ENCODE assay signal across 26 cellular contexts in genomic region chr11:75173336-75173735, GRCh38. TPM values are rescaled to one million over a fixed set of nuclear protein-coding genes. Genes with fewer than 3 reads are reported as not detected.
"Had no signal": no experiment of that assay in that cellular context is flagged by ENCODE, and none has a peak within 500 bp of the region (broad histone marks: within the 10 kb centered on the region; RNA-seq: fewer than 3 reads in every experiment).

No MANE protein-coding gene starts in this region.

- H3K36me3 Mint-ChIP-seq: immature natural killer cell, mesothelial cell of epicardium, naive B cell, natural killer cell had no signal

- H3K27me3 ChIP-seq: left lung, ovary, right atrium auricular region, right lobe of liver, suprapubic skin, upper lobe of right lung had no signal

- H3K4me3 Mint-ChIP-seq: immature natural killer cell; mesothelial cell of epicardium; naive B cell; natural killer cell; stimulated activated naive CD8-positive, alpha-beta T cell treated with anti-CD3 and anti-CD28 coated beads, Interleukin-15, Interleukin-2, amounts not matched to agents 100 ng/mL and 50 ng/mL, for 24 hours had no signal

- H3K9me3 ChIP-seq: left lung, ovary, right atrium auricular region, right lobe of liver, suprapubic skin, thoracic aorta, tibial artery, upper lobe of right lung had no signal

- H3K27ac Mint-ChIP-seq: immature natural killer cell; mesothelial cell of epicardium; naive B cell; natural killer cell; progenitor cell of endocrine pancreas; stimulated activated naive CD8-positive, alpha-beta T cell treated with anti-CD3 and anti-CD28 coated beads, Interleukin-15, Interleukin-2, amounts not matched to agents 100 ng/mL and 50 ng/mL, for 24 hours had no signal

- H3K9me3 Mint-ChIP-seq: immature natural killer cell; mesothelial cell of epicardium; naive B cell; natural killer cell; stimulated activated naive CD8-positive, alpha-beta T cell treated with anti-CD3 and anti-CD28 coated beads, Interleukin-15, Interleukin-2, amounts not matched to agents 100 ng/mL and 50 ng/mL, for 24 hours had no signal

- H3K36me3 ChIP-seq: ovary, right atrium auricular region, thoracic aorta, tibial artery had no signal

- H3K27ac ChIP-seq: ovary, right atrium auricular region, right lobe of liver, suprapubic skin, thoracic aorta, tibial artery, upper lobe of right lung had no signal

- ATAC-seq: left colon, left lung, natural killer cell, right lobe of liver, upper lobe of right lung had no signal

- H3K4me1 ChIP-seq: tibial artery had no signal

- DNase-seq: hypothalamus; immature natural killer cell; kidney; left colon; left lung; mesendoderm; naive B cell; natural killer cell; ovary; right lobe of liver; stimulated activated CD4-positive, alpha-beta T cell treated with anti-CD3 and anti-CD28 coated beads, Interleukin-12 subunit alpha, Interleukin-12 subunit beta, amount 100 ng/mL, for 4 hours; stimulated activated CD4-positive, alpha-beta T cell treated with anti-CD3 and anti-CD28 coated beads, Interleukin-15, amount 100 ng/mL, for 24 hours; stimulated activated CD4-positive, alpha-beta T cell treated with anti-CD3 and anti-CD28 coated beads, Interleukin-2, amount 100 ng/mL, for 24 hours; stimulated activated CD4-positive, alpha-beta T cell treated with anti-CD3 and anti-CD28 coated beads, Interleukin-4, amount 100 ng/mL, for 1 hour; stimulated activated naive CD4-positive, alpha-beta T cell; tibial artery; upper lobe of right lung had no signal

- H3K4me3 ChIP-seq: left lung, lung, ovary, right atrium auricular region, right lobe of liver, suprapubic skin, thoracic aorta, tibial artery, upper lobe of right lung had no signal

- H3K27me3 Mint-ChIP-seq: stimulated activated naive CD8-positive, alpha-beta T cell treated with anti-CD3 and anti-CD28 coated beads, Interleukin-15, Interleukin-2, amounts not matched to agents 100 ng/mL and 50 ng/mL, for 24 hours had no signal

RNA-seq across cellular contexts. Expression of gene SLCO2B1, which starts 22.4 kb away (rescaled TPM):
- total RNA-seq: mesothelial cell of epicardium, mononuclear cell, natural killer cell had no signal
- polyA plus RNA-seq: immature natural killer cell, neural cell had no signal
